In genomic region chr22:27610863-27611786, GRCh38 we compare ENCODE assay signal across 28 cellular contexts.
"Had no signal": no experiment of that assay in that cellular context is flagged by ENCODE, and none has a peak within 500 bp of the region (broad histone marks: within the 10 kb centered on the region; RNA-seq: fewer than 3 reads in every experiment).

No MANE protein-coding gene starts in this region.

- H3K9me3 ChIP-seq: ascending aorta, pancreas, psoas muscle, transverse colon had no signal

- ATAC-seq: left colon, pancreas, WTC11 had no signal

- H3K36me3 ChIP-seq: ascending aorta, cardiac muscle cell, pancreas, transverse colon had no signal

- H3K4me3 ChIP-seq: ascending aorta, cardiac muscle cell, coronary artery, dorsolateral prefrontal cortex, pancreas, psoas muscle, transverse colon had no signal

- FAIRE-seq: frontal cortex, kidney, pancreas had no signal

- H3K27me3 ChIP-seq: ascending aorta, cardiac muscle cell, pancreas had no signal

- DNase-seq: activated CD4-positive, alpha-beta memory T cell treated with anti-CD3 and anti-CD28 coated beads, Interleukin-2, amount 10 ng/mL, durations not matched to agents 7 days and 5 days; activated CD4-positive, alpha-beta T cell treated with anti-CD3 and anti-CD28 coated beads for 1 hour; activated CD4-positive, alpha-beta T cell treated with anti-CD3 and anti-CD28 coated beads, Interleukin-2, amount 10 ng/mL, durations not matched to agents 7 days and 5 days; activated CD8-positive, alpha-beta memory T cell treated with anti-CD3 and anti-CD28 coated beads, Interleukin-2, amount 50 U/mL, for 48 hours; activated gamma-delta T cell; activated naive CD4-positive, alpha-beta T cell treated with anti-CD3 and anti-CD28 coated beads, Interleukin-2, amount 10 ng/mL, durations not matched to agents 7 days and 5 days; activated naive CD8-positive, alpha-beta T cell treated with anti-CD3 and anti-CD28 coated beads, Interleukin-2, amount 10 ng/mL, durations not matched to agents 7 days and 5 days; activated T-cell treated with anti-CD3 and anti-CD28 coated beads, Interleukin-2, amount 50 U/mL, for 24 hours; cerebellar nuclear complex; dorsolateral prefrontal cortex; effector memory CD4-positive, alpha-beta T cell; hippocampal formation; immature natural killer cell; kidney; left colon; naive B cell; nephron progenitor cell; nucleus accumbens; psoas muscle; stimulated activated naive CD4-positive, alpha-beta T cell treated with Interleukin-2 at 50 U/mL for 16 hours; T-helper 2 cell; transverse colon had no signal

- H3K4me1 ChIP-seq: pancreas, psoas muscle had no signal

- H3K27ac ChIP-seq: ascending aorta, cardiac muscle cell, coronary artery, dorsolateral prefrontal cortex, pancreas, psoas muscle, transverse colon had no signal
